In the genomic region with DNA sequence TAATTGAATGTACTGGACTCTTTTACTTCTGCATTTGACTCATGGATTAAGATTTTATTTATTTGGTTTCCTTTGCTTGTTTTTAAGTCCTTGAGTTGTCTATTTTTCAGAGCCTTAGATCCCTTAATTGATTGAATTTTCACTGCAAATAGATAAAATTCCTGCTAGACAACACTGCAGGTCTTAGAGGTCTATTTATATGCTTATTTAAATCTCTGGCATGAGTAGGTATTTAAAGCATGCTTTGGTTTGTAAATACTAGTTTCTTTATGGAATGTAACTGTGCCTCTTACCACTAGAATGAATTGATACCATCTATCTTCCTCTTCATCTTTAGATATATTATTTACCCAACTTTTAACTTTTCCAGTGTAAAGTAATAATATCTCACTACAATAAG, we compare ENCODE assay signal across 19 cellular contexts. TPM values are rescaled to one million over a fixed set of nuclear protein-coding genes. Genes with fewer than 3 reads are reported as not detected.
A peak's percentile ranks its signal among the peaks of the same experiment; 100 is the strongest.
DNase-seq lines count a peak whose midpoint lies in the region; ATAC-seq and TF ChIP-seq lines count a peak whose summit lies in the region.
"Had no signal": no experiment of that assay in that cellular context is flagged by ENCODE, and none has a peak within 500 bp of the region (broad histone marks: within the 10 kb centered on the region; RNA-seq: fewer than 3 reads in every experiment).

No MANE protein-coding gene starts in this region.

- no peaks in the 10 kb centered on the region for H3K27me3 ChIP-seq in iPS-18a (ENCODE audit: control insufficient read depth, insufficient read depth, low read length)
- H3K27me3 ChIP-seq in H7 (ENCODE audit: control insufficient read depth, insufficient read depth, low read length) = no peaks in the 10 kb centered on the region

- H3K4me1 ChIP-seq in iPS-18a (ENCODE audit: control insufficient read depth, low read depth, low read length) = peaks cover 19% of the 10 kb centered on the region

- ATAC-seq in WTC11 (peak; percentile 71), HG02678 (IDR thresholded peaks at IDR 0.05; ENCODE audit: unreplicated experiment) (no peak)
- ATAC-seq: HepG2 had no signal

- no peak overlapping the region for H3K9ac ChIP-seq in iPS-18a (ENCODE audit: low read length)

- peaks cover 18% of the 10 kb centered on the region for H3K9me3 ChIP-seq in iPS-18a (ENCODE audit: control insufficient read depth, low read depth, low read length)

- no peak overlapping the region for H3K27ac ChIP-seq in iPS-18a (ENCODE audit: low read length)
- H3K27ac ChIP-seq: C4-2B, HL-60 had no signal

- H3K27ac Mint-ChIP-seq in HFFc6 (no peak overlapping the region), WTC11 (peak overlapping the region; percentile 50; the same call in 1 of the 2 replicates), type B pancreatic cell (peak overlapping the region; percentile 18)
- H3K27ac Mint-ChIP-seq: CD4-positive, alpha-beta T cell had no signal

- POLR2A ChIA-PET in WTC11 (lab: Charles Lee) = no interaction called here

- DNase-seq in HFFc6 (peak; percentile 2), WTC11 (ENCODE audit: low spot score) (no peak), type B pancreatic cell (ENCODE audit: extremely low spot score, unreplicated experiment) (no peak), kidney glomerular epithelial cell (lab: John Stamatoyannopoulos, UW) (no peak), H7 (no peak), pons (ENCODE audit: low spot score) (no peak)
- DNase-seq: ACHN; Caco-2; CD4-positive, alpha-beta T cell; GDM1; Kasumi-1; KG1 had no signal

- H3K4me1 Mint-ChIP-seq in HFFc6 (ENCODE audit: low read depth) (peaks cover 31% of the 10 kb centered on the region), WTC11 (peaks cover 40% of the 10 kb centered on the region), type B pancreatic cell (ENCODE audit: unreplicated experiment) (peaks cover 14% of the 10 kb centered on the region)

- H3K36me3 Mint-ChIP-seq in HFFc6 (ENCODE audit: low read depth) (peaks cover 16% of the 10 kb centered on the region), WTC11 (peaks cover 35% of the 10 kb centered on the region), type B pancreatic cell (peaks cover 11% of the 10 kb centered on the region)

- H3K36me3 ChIP-seq in iPS-18a (ENCODE audit: control insufficient read depth, low read depth, low read length) (peaks cover 2% of the 10 kb centered on the region), H7 (replicated peaks; ENCODE audit: control insufficient read depth, insufficient read depth, low read length) (no peaks in the 10 kb centered on the region)
- H3K36me3 ChIP-seq: HAP-1 had no signal

- CTCF ChIA-PET in WTC11 (lab: Charles Lee) = no interaction called here

- TF ChIP-seq CTCF in HFFc6 (IDR thresholded peaks at IDR 0.05) (no peak), WTC11 (IDR thresholded peaks at IDR 0.05) (no peak), type B pancreatic cell (conservative IDR thresholded peaks at IDR 0.05) (no peak)

- peak overlapping the region; percentile 13 for H3K4me3 ChIP-seq in iPS-18a (ENCODE audit: low read length)
- H3K4me3 ChIP-seq in H7 (ENCODE audit: insufficient read depth, low read depth, low read length) = no peak overlapping the region
- H3K4me3 ChIP-seq: HAP-1 had no signal

- H3K27me3 Mint-ChIP-seq in HFFc6 (ENCODE audit: insufficient read depth) (no peaks in the 10 kb centered on the region), WTC11 (ENCODE audit: low read depth) (no peaks in the 10 kb centered on the region), type B pancreatic cell (no peaks in the 10 kb centered on the region)

- H3K9me3 Mint-ChIP-seq in HFFc6 (peaks cover 11% of the 10 kb centered on the region), WTC11 (peaks cover 36% of the 10 kb centered on the region), type B pancreatic cell (peaks cover 16% of the 10 kb centered on the region)
- H3K9me3 Mint-ChIP-seq: CD4-positive, alpha-beta T cell had no signal

- H3K4me3 Mint-ChIP-seq in HFFc6 = no peak overlapping the region
- H3K4me3 Mint-ChIP-seq in WTC11 = no peak overlapping the region
- H3K4me3 Mint-ChIP-seq in type B pancreatic cell = no peak overlapping the region
- H3K4me3 Mint-ChIP-seq: CD4-positive, alpha-beta T cell had no signal

TF ChIP-seq in WTC11, 78 proteins besides CTCF, POLR2A, EP300 and RAD21:
- TF ChIP-seq, protein P1, sequence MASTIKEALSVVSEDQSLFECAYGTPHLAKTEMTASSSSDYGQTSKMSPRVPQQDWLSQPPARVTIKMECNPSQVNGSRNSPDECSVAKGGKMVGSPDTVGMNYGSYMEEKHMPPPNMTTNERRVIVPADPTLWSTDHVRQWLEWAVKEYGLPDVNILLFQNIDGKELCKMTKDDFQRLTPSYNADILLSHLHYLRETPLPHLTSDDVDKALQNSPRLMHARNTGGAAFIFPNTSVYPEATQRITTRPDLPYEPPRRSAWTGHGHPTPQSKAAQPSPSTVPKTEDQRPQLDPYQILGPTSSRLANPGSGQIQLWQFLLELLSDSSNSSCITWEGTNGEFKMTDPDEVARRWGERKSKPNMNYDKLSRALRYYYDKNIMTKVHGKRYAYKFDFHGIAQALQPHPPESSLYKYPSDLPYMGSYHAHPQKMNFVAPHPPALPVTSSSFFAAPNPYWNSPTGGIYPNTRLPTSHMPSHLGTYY (CRISPR knock-in tag; IDR thresholded peaks at IDR 0.05) = no peak
- TF ChIP-seq, protein P2, sequence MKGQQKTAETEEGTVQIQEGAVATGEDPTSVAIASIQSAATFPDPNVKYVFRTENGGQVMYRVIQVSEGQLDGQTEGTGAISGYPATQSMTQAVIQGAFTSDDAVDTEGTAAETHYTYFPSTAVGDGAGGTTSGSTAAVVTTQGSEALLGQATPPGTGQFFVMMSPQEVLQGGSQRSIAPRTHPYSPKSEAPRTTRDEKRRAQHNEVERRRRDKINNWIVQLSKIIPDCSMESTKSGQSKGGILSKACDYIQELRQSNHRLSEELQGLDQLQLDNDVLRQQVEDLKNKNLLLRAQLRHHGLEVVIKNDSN (CRISPR knock-in tag; IDR thresholded peaks at IDR 0.05) = no peak
- TF ChIP-seq PRRX2 (CRISPR knock-in tag; IDR thresholded peaks at IDR 0.05) (no peak), HMGA2 (CRISPR knock-in tag; IDR thresholded peaks at IDR 0.05) (no peak), FOXK1 (CRISPR knock-in tag; IDR thresholded peaks at IDR 0.05) (no peak)
- TF ChIP-seq, protein P3, sequence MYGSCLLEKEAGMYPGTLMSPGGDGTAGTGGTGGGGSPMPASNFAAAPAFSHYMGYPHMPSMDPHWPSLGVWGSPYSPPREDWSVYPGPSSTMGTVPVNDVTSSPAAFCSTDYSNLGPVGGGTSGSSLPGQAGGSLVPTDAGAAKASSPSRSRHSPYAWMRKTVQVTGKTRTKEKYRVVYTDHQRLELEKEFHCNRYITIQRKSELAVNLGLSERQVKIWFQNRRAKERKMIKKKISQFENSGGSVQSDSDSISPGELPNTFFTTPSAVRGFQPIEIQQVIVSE (CRISPR knock-in tag; IDR thresholded peaks at IDR 0.05; ENCODE audit: borderline replicate concordance) = no peak

RNA-seq across cellular contexts. Expression of a gene that starts 20.0 kb away (rescaled TPM):
- not detected for total RNA-seq in HFFc6 (2021; fragmentation: NEBNext Ultra II Directional; extraction: Animal tissue kit (Norgen Biotek cat#: 25700))
- total RNA-seq in WTC11 (2021) = not detected in 3 replicates
- total RNA-seq in type B pancreatic cell (ENCODE audit: low replicate concordance) = 0.24 TPM in 1 of 2 replicates, not detected in the other
- total RNA-seq in H7 (2014; rRNA removed; shearing (Covaris generic)) = not detected in 2 replicates
- total RNA-seq: Caco-2; CD4-positive, alpha-beta T cell; HepG2; HT1080 had no signal

RNA-seq across cellular contexts. Expression of a gene that starts 40.7 kb away (rescaled TPM):
- 10 to 100 TPM; 10.5 to 18.7 (median 15.5) TPM for total RNA-seq in HFFc6 (2021; fragmentation: NEBNext Ultra II Directional; extraction: Animal tissue kit (Norgen Biotek cat#: 25700))
- total RNA-seq in WTC11 (2021) (44.4 to 58.1 TPM (median 48.1 TPM) in 3 replicates), type B pancreatic cell (ENCODE audit: low replicate concordance) (51.5 and 86.4 TPM in 2 replicates)
- 60.2 and 75.2 TPM in 2 replicates for total RNA-seq in H7 (2014; rRNA removed; shearing (Covaris generic))
